In the genomic region with DNA sequence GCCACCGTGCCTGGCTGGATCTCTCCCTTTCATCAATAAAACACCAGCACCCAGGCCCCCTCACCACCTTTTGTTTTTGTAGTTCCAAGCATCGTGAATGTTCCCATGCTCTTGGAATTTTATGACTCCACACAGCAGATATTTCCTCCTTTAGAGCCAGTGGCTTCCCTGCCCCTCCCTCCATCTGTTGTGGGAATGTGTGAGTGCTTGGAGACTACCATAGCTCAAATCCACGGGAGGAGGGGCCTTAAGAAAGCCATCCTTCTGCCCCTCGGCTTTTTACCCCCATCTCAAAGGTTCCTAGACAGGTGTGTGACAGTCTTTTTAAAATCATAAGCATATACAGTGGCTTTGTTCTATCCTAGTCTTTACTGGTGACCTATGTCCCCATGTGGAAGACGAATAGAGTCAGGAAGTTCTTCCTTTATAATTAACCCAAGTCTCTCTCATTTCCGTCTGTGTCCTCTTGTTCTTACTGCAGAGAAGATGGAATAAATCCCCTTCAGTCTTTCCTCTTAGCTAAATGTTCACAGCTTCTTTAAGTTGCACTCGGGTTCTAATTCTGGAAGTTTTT, we compare ENCODE assay signal across 9 cellular contexts. TPM values are rescaled to one million over a fixed set of nuclear protein-coding genes. Genes with fewer than 3 reads are reported as not detected.
DNase-seq lines count a peak whose midpoint lies in the region; ATAC-seq and TF ChIP-seq lines count a peak whose summit lies in the region.
"Had no signal": no experiment of that assay in that cellular context is flagged by ENCODE, and none has a peak within 500 bp of the region (broad histone marks: within the 10 kb centered on the region; RNA-seq: fewer than 3 reads in every experiment).

No MANE protein-coding gene starts in this region.

- no peak for TF ChIP-seq RAD21 in SK-N-SH (IDR thresholded peaks at IDR 0.05; ENCODE audit: low read length)

- WGBS in SK-N-SH (ENCODE audit: low lambda C conversion rate), result 62% methylated on average over 7 of the region's 7 CpGs

- H3F3A ChIP-seq in SK-N-SH (replicated peaks; ENCODE audit: insufficient read depth), result peaks cover 10% of the 10 kb centered on the region

- CTCF ChIA-PET in SK-N-SH (lab: Yijun Ruan, JAX), result interaction anchor here (0.7 to 2.3 kb wide), 3 partner anchors 10 to 180 kb away, joined by 4 to 10 read pairs (median 5); no protein-coding TSS in a partner anchor

- POLR2A ChIA-PET in SK-N-SH (lab: Yijun Ruan, JAX), result no interaction called here

- H3K27me3 ChIP-seq in SK-N-SH (ENCODE audit: insufficient read depth), result no peaks in the 10 kb centered on the region

- no peaks in the 10 kb centered on the region for H3K27me3 Mint-ChIP-seq in neural crest cell (ENCODE audit: low read depth)

- H3K4me3 ChIP-seq in SK-N-SH (ENCODE audit: low read depth in 2 of 2, low read length in 1 of 2), result no peak overlapping the region

- H3K79me2 ChIP-seq in SK-N-SH (ENCODE audit: insufficient read depth), result no peaks in the 10 kb centered on the region

- peak; percentile 42 for DNase-seq in ACHN
- no peak for DNase-seq in SK-N-SH
- peak; percentile 71 for DNase-seq in fibroblast of peridontal ligament (ENCODE audit: extremely low read depth)
- no peak for DNase-seq in neural crest cell (ENCODE audit: low read depth, low spot score)
- DNase-seq in stimulated activated CD4-positive, alpha-beta T cell treated with anti-CD3 and anti-CD28 coated beads, Interleukin-4, amount 100 ng/mL, for 4 hours, result no peak

- H3K36me3 Mint-ChIP-seq in neural crest cell (ENCODE audit: low read depth), result no peaks in the 10 kb centered on the region

- peak overlapping the region; percentile 34; the same call in 1 of the 2 replicates for H3K4me2 ChIP-seq in SK-N-SH

- in situ Hi-C loops in ACHN (cut with HindIII; ENCODE audit: low pct_ligation_motif_present, low pct_unique_long_range_greater_than_20kb, low sequenced_read_pairs), result no loop called here

- H3K27ac ChIP-seq in SK-N-SH (ENCODE audit: low read depth in 2 of 2, low read length in 1 of 2), result peak overlapping the region in 1 of 2 experiments; percentile 88; a peak in 2 of 4 replicates
- H3K27ac ChIP-seq: RWPE1 had no signal

- H3K9me3 Mint-ChIP-seq in neural crest cell, result no peaks in the 10 kb centered on the region

- TF ChIP-seq CTCF in SK-N-SH (IDR thresholded peaks at IDR 0.05) (no peak), neural crest cell (conservative IDR thresholded peaks at IDR 0.05) (no peak)

- H3K36me3 ChIP-seq in SK-N-SH (replicated peaks in 1 of 2; ENCODE audit: control insufficient read depth in 1 of 2, insufficient read depth in 2 of 2, low read length in 1 of 2), result no peaks in the 10 kb centered on the region

- no peak for ATAC-seq in HG03457 (IDR thresholded peaks at IDR 0.05; ENCODE audit: unreplicated experiment)
- ATAC-seq in HG03469 (IDR thresholded peaks at IDR 0.05; ENCODE audit: unreplicated experiment), result no peak
- no peak for ATAC-seq in GM18517 (IDR thresholded peaks at IDR 0.05; ENCODE audit: unreplicated experiment)

- no peaks in the 10 kb centered on the region for H3K9me3 ChIP-seq in SK-N-SH

- no peak overlapping the region for H3K4me3 Mint-ChIP-seq in neural crest cell

- peak overlapping the region; percentile 9; the same call in 1 of the 2 replicates for H3K9ac ChIP-seq in SK-N-SH

- H4K20me1 ChIP-seq in SK-N-SH (ENCODE audit: insufficient read depth), result no peaks in the 10 kb centered on the region

- peak in 1 of 2 experiments; percentile 38; a peak in 1 of 4 replicates for TF ChIP-seq EP300 in SK-N-SH (IDR thresholded peaks at IDR 0.05; ENCODE audit: borderline replicate concordance in 1 of 2, low read depth in 1 of 2, low read length in 1 of 2)

- peaks cover 7% of the 10 kb centered on the region for H3K4me1 Mint-ChIP-seq in neural crest cell

- peak overlapping the region; percentile 10; the same call in 1 of the 2 replicates for H2AFZ ChIP-seq in SK-N-SH (ENCODE audit: low read depth)

- H3K4me1 ChIP-seq in SK-N-SH (ENCODE audit: control insufficient read depth in 1 of 2, insufficient read depth in 2 of 2, low read depth in 1 of 2, low read length in 1 of 2), result peaks cover 13 to 22% of the 10 kb centered on the region in 2 experiments; a peak in 3 of 4 replicates

- no peaks in the 10 kb centered on the region for H3K9me2 ChIP-seq in SK-N-SH

- H3K27ac Mint-ChIP-seq in neural crest cell (ENCODE audit: unreplicated experiment), result peak overlapping the region; percentile 22

TF ChIP-seq in SK-N-SH, 30 proteins besides CTCF, POLR2A, EP300 and RAD21:
- TF ChIP-seq TAF1 (IDR thresholded peaks at IDR 0.05; ENCODE audit: borderline replicate concordance, low read depth, low read length), result no peak
- peak; percentile 11; the same call in 1 of the 2 replicates for TF ChIP-seq ELF1 (IDR thresholded peaks at IDR 0.05)
- peak; percentile 57; the same call in 1 of the 2 replicates for TF ChIP-seq FOSL2 (IDR thresholded peaks at IDR 0.05; ENCODE audit: borderline replicate concordance, low read depth)
- peak; percentile 18; the same call in 1 of the 2 replicates for TF ChIP-seq PBX3 (IDR thresholded peaks at IDR 0.05)
- TF ChIP-seq, protein P1, sequence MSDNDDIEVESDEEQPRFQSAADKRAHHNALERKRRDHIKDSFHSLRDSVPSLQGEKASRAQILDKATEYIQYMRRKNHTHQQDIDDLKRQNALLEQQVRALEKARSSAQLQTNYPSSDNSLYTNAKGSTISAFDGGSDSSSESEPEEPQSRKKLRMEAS (IDR thresholded peaks at IDR 0.05; ENCODE audit: low read depth), result peak; percentile 50; the same call in 1 of the 2 replicates
- 0 out of 2 replicates have a peak, but pooled peaks have one; percentile 22 for TF ChIP-seq NFIC (IDR thresholded peaks at IDR 0.05; ENCODE audit: borderline replicate concordance)
- TF ChIP-seq, protein P2, sequence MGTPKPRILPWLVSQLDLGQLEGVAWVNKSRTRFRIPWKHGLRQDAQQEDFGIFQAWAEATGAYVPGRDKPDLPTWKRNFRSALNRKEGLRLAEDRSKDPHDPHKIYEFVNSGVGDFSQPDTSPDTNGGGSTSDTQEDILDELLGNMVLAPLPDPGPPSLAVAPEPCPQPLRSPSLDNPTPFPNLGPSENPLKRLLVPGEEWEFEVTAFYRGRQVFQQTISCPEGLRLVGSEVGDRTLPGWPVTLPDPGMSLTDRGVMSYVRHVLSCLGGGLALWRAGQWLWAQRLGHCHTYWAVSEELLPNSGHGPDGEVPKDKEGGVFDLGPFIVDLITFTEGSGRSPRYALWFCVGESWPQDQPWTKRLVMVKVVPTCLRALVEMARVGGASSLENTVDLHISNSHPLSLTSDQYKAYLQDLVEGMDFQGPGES (IDR thresholded peaks at IDR 0.05; ENCODE audit: low read depth, low read length), result no peak
- peak; percentile 78 for TF ChIP-seq TCF12 (IDR thresholded peaks at IDR 0.05)
- no peak for TF ChIP-seq MEF2A (IDR thresholded peaks at IDR 0.05; ENCODE audit: borderline replicate concordance, low read depth)
- no peak for TF ChIP-seq USF1 (IDR thresholded peaks at IDR 0.05; ENCODE audit: borderline replicate concordance, low read depth)
- peak; percentile 81; the same call in 1 of the 2 replicates for TF ChIP-seq TEAD4 (IDR thresholded peaks at IDR 0.05; ENCODE audit: borderline replicate concordance, insufficient read depth)
- peak; percentile 59 for TF ChIP-seq JUND (IDR thresholded peaks at IDR 0.05)
- no peak for TF ChIP-seq RFX5 (IDR thresholded peaks at IDR 0.05; ENCODE audit: low read length)
- no peak for TF ChIP-seq RCOR1 (IDR thresholded peaks at IDR 0.05; ENCODE audit: low read length)
- no peak for TF ChIP-seq SIN3A (IDR thresholded peaks at IDR 0.05; ENCODE audit: borderline replicate concordance, low read depth, low read length)

RNA-seq across cellular contexts. Expression of gene YPEL2, which starts 47.3 kb away (rescaled TPM):
- polyA plus RNA-seq in SK-N-SH (2012; rRNA removed), result 3.2 and 5.5 TPM in 2 replicates
- polyA plus RNA-seq in SK-N-SH (2012; cell fraction: cytosol; rRNA removed), result 4.7 and 5.4 TPM in 2 replicates
- 5.5 and 10.2 TPM in 2 replicates for polyA plus RNA-seq in SK-N-SH (2012; cell fraction: nucleus; rRNA removed)
- 2.6 and 2.7 TPM in 2 replicates for total RNA-seq in neural crest cell

Comparison
In these comparisons a context has a peak if more than half of its experiments do, and no peak if none do; other contexts are left out.
1. DNase-seq: peak in ACHN (single experiment) and fibroblast of peridontal ligament (single experiment); none in SK-N-SH (single experiment), neural crest cell (single experiment) and stimulated activated CD4-positive, alpha-beta T cell treated with anti-CD3 and anti-CD28 coated beads, Interleukin-4, amount 100 ng/mL, for 4 hours (0 of 2).